In the genomic region with DNA sequence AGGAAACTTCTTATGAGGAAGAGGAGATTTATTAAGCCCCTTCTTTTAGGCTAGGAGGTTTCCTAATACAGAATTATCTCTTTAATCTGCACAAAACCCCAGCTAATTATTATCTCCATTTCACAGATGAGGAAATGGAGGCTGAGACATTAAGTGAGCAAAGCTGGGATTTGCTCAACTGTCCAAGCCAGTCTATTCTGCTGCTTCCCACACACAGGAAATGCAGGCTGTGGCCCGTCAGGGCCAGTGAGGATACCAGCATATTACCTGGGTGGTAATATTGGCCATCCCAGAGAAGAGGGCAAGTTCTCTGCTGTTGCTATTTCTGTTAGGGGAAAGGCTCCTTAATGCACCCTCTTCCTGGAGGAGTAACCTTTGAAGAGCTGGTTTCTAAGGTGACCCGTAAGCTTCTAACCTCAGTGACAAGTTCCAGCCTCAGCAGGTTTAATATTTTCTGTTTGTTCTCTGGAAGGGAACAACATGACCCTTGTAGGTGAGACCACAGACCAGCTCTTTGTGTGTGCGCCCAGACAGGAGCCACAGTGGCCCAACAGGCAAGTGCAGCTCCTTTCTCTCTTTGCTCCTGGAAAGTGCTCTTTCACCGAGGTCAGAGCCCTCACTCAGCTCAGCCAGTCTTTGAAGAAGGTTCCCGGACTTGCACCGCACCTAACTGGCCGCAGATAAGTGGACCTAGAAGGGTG, we compare ENCODE assay signal across 1 cellular context.
TF ChIP-seq lines count a peak whose summit lies in the region.

No MANE protein-coding gene starts in this region.

TF ChIP-seq in IMR-90, 13 proteins besides CTCF, POLR2A, EP300 and RAD21 (continued from another document):
- TF ChIP-seq MAZ (IDR thresholded peaks at IDR 0.05; ENCODE audit: borderline replicate concordance, low read depth, low read length) (no peak), RFX5 (IDR thresholded peaks at IDR 0.05; ENCODE audit: low read depth, low read length) (no peak)
